Comparison of ENCODE assay signal across 15 cellular contexts in genomic region chr4:123546661-123547060, GRCh38.
DNase-seq lines count a peak whose midpoint lies in the region; ATAC-seq and TF ChIP-seq lines count a peak whose summit lies in the region.
"Had no signal": no experiment of that assay in that cellular context is flagged by ENCODE, and none has a peak within 500 bp of the region (broad histone marks: within the 10 kb centered on the region; RNA-seq: fewer than 3 reads in every experiment).

No MANE protein-coding gene starts in this region.

- TF ChIP-seq EP300 in stomach (IDR thresholded peaks at IDR 0.05), result no peak

- peaks cover 12% of the 10 kb centered on the region for H3K4me1 ChIP-seq in colonic mucosa
- H3K4me1 ChIP-seq in right lobe of liver, result peaks cover 0 to 4% (median 0%) of the 10 kb centered on the region in 4 donors
- H3K4me1 ChIP-seq in stomach, result peaks cover 0 to 29% (median 19%) of the 10 kb centered on the region in 4 donors
- H3K4me1 ChIP-seq: BLaER1 had no signal

- intact Hi-C loops in colonic mucosa (cut with DNase I), result no loop called here
- intact Hi-C loops in right lobe of liver (cut with DNase I), result no loop called here
- intact Hi-C loops in stomach (cut with DNase I; ENCODE audit: low total_unique reads), result no loop called here

- H3K27me3 ChIP-seq in colonic mucosa, result no peaks in the 10 kb centered on the region
- H3K27me3 ChIP-seq in right lobe of liver, result no peaks in the 10 kb centered on the region
- no peaks in the 10 kb centered on the region for H3K27me3 ChIP-seq in stomach
- H3K27me3 ChIP-seq: BLaER1 had no signal

- WGBS in right lobe of liver (ENCODE audit: insufficient coverage, low coverage, low lambda C conversion rate, missing lambda C conversion rate), result 52% methylated on average over 6 of the region's 7 CpGs
- 27 to 52% (median 37%) methylated on average over 7 of the region's 7 CpGs for WGBS in stomach, 5 donors

- H3K36me3 ChIP-seq in colonic mucosa (no peaks in the 10 kb centered on the region), right lobe of liver (no peaks in the 10 kb centered on the region), stomach (no peaks in the 10 kb centered on the region)
- H3K36me3 ChIP-seq: BLaER1 had no signal

- H3K27ac ChIP-seq in colonic mucosa (peak overlapping the region; percentile 83), right lobe of liver (peak overlapping the region in 2 of 3 donors; percentile 39 to 75), stomach (peak overlapping the region; percentile 79 to 92 (median 84))
- H3K27ac ChIP-seq: BLaER1 had no signal

- DNase-seq in HT-29 (ENCODE audit: low spot score) (peak; percentile 87), colonic mucosa (peak; percentile 38), right lobe of liver (no peak), stomach (no peak), SHP77 treated with DMSO at 0.1 percent for 48 hours (lab: John Stamatoyannopoulos, UW) (no peak), kidney tubule cell (ENCODE audit: low spot score) (no peak)
- DNase-seq: activated CD4-positive, alpha-beta T cell treated with anti-CD3 and anti-CD28 coated beads for 48 hours; activated T-cell treated with anti-CD3 and anti-CD28 coated beads, Interleukin-2, amount 50 U/mL, for 48 hours; KBM-7; midbrain; T-cell had no signal

- TF ChIP-seq CTCF in colonic mucosa (IDR thresholded peaks at IDR 0.05) (no peak), right lobe of liver (IDR thresholded peaks at IDR 0.05) (no peak), stomach (IDR thresholded peaks at IDR 0.05) (no peak)

- peak overlapping the region in 1 of 2 donors; percentile 56 for H3K9ac ChIP-seq in colonic mucosa (ENCODE audit: low read depth in 2 of 2, low read length in 2 of 2)
- H3K9ac ChIP-seq: BLaER1 had no signal

- H3K4me3 ChIP-seq in colonic mucosa (no peak overlapping the region), right lobe of liver (peak overlapping the region in 2 of 3 donors; percentile 40 to 45), stomach (peak overlapping the region in 2 of 4 donors; percentile 1 to 19)
- H3K4me3 ChIP-seq: BLaER1, GM12878 had no signal

- ATAC-seq in right lobe of liver (peak in 2 of 4 donors; percentile 16 to 28), HG02798 (IDR thresholded peaks at IDR 0.05; ENCODE audit: poor library complexity, unreplicated experiment) (no peak), GM18861 (IDR thresholded peaks at IDR 0.05; ENCODE audit: unreplicated experiment) (no peak)
- ATAC-seq: GM12878, T-cell had no signal

- TF ChIP-seq POLR2A in right lobe of liver (IDR thresholded peaks at IDR 0.05) (no peak), stomach (IDR thresholded peaks at IDR 0.05) (no peak)

- no peaks in the 10 kb centered on the region for H3K9me3 ChIP-seq in colonic mucosa
- no peaks in the 10 kb centered on the region for H3K9me3 ChIP-seq in right lobe of liver
- H3K9me3 ChIP-seq in stomach, result peaks cover 0 to 5% (median 0%) of the 10 kb centered on the region in 4 donors
- H3K9me3 ChIP-seq: BLaER1 had no signal

Comparison
In these comparisons a context has a peak if more than half of its experiments do, and no peak if none do; other contexts are left out.
1. DNase-seq: peak in HT-29 (single experiment) and colonic mucosa (single experiment); none in right lobe of liver (0 of 3), stomach (single experiment), SHP77 treated with DMSO at 0.1 percent for 48 hours (single experiment) and kidney tubule cell (single experiment).
2. Peak in every context shown above with its lines, with median percentiles within 50 percentile points of each other: H3K27ac ChIP-seq.